Comparison of ENCODE assay signal across 1 cellular context in genomic region chr4:172305698-172306097, GRCh38.
TF ChIP-seq lines count a peak whose summit lies in the region.

No MANE protein-coding gene starts in this region.

TF ChIP-seq in SK-N-SH treated with all-trans-retinoic acid at 6 μM for 48 hours, 23 proteins besides CTCF, POLR2A, EP300 and RAD21 (continued from another document):
- TF ChIP-seq PATZ1 (CRISPR knock-in tag; IDR thresholded peaks at IDR 0.05; ENCODE audit: borderline replicate concordance), result peak; percentile 57; the same call in 1 of the 2 replicates
- peak; percentile 97 for TF ChIP-seq ISL1 (CRISPR knock-in tag; IDR thresholded peaks at IDR 0.05)
- TF ChIP-seq OSR1 (CRISPR knock-in tag; IDR thresholded peaks at IDR 0.05), result no peak
- no peak for TF ChIP-seq ZFP30 (CRISPR knock-in tag; IDR thresholded peaks at IDR 0.05)
TF ChIP-seq in SK-N-SH treated with all-trans-retinoic acid at 6 μM for 48 hours: peak in this region for 6.
